22 cellular contexts compared by ENCODE assay signal in the genomic region with DNA sequence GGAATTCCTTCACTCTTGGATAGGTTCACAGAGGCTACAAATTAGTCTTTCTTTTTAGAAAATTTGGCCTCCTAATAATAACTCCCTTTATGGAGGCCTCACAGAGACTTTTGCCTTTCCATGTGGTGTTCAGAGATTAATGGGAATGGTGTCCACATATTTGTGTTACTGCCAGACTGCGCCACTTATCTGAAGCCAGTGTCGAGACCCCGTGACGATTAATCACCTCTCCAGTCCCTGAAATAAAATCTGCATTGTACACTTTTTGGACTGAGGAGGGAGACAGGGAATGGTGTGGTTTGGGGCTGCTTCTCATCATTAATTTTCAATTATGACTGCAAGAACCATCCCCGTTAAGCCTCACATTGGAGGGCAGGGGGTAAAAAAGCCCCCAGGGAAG.
DNase-seq lines count a peak whose midpoint lies in the region; ATAC-seq and TF ChIP-seq lines count a peak whose summit lies in the region.
"Had no signal": no experiment of that assay in that cellular context is flagged by ENCODE, and none has a peak within 500 bp of the region (broad histone marks: within the 10 kb centered on the region; RNA-seq: fewer than 3 reads in every experiment).

No MANE protein-coding gene starts in this region.

- H3K36me3 ChIP-seq in A673 (ENCODE audit: insufficient read depth, low read length, poor library complexity, severe bottlenecking), result no peaks in the 10 kb centered on the region
- no peaks in the 10 kb centered on the region for H3K36me3 ChIP-seq in CD8-positive, alpha-beta T cell (ENCODE audit: insufficient read depth, low read length)

- no peak for ATAC-seq in CD8-positive, alpha-beta T cell
- ATAC-seq: K562, Panc1 had no signal

- no peaks in the 10 kb centered on the region for H3K27me3 Mint-ChIP-seq in nephron progenitor cell (ENCODE audit: low read depth, poor library complexity)
- H3K27me3 Mint-ChIP-seq in CD8-positive, alpha-beta T cell (ENCODE audit: low read depth), result no peaks in the 10 kb centered on the region
- H3K27me3 Mint-ChIP-seq in activated naive CD8-positive, alpha-beta T cell treated with anti-CD3 and anti-CD28 coated beads for 36 hours, result no peaks in the 10 kb centered on the region

- no peaks in the 10 kb centered on the region for H3K9me3 ChIP-seq in A673 (ENCODE audit: low read depth, low read length, poor library complexity, severe bottlenecking)
- H3K9me3 ChIP-seq in CD8-positive, alpha-beta T cell (ENCODE audit: low read length), result no peaks in the 10 kb centered on the region
- H3K9me3 ChIP-seq: Caco-2 had no signal

- peak overlapping the region; percentile 89 for H3K27ac ChIP-seq in A673 (ENCODE audit: low read depth, low read length, poor library complexity, severe bottlenecking)
- no peak overlapping the region for H3K27ac ChIP-seq in CD8-positive, alpha-beta T cell (ENCODE audit: low read depth, low read length)

- in situ Hi-C loops in SK-MEL-5 (cut with HindIII; ENCODE audit: low pct_unique_long_range_greater_than_20kb, low sequenced_read_pairs), result no loop called here

- DNase-seq in A673 (ENCODE audit: low spot score) (no peak), SK-MEL-5 (ENCODE audit: low read depth, low spot score) (peak; percentile 81), fibroblast of pulmonary artery (ENCODE audit: low read depth) (peak; percentile 52), nephron progenitor cell (no peak), middle frontal gyrus (ENCODE audit: extremely low spot score, low spot score) (no peak), NCI-H1048 (lab: John Stamatoyannopoulos, UW) (no peak)
- DNase-seq in CD8-positive, alpha-beta T cell, result no peak
- no peak for DNase-seq in activated naive CD8-positive, alpha-beta T cell treated with anti-CD3 and anti-CD28 coated beads for 36 hours
- DNase-seq: ACHN, AML-193, Caco-2, GOT3, MV-4-11, NCI-H1436, NCI-H2029, NCI-H2171 treated with DMSO at 0.1 percent for 48 hours, NCI-H510A treated with DMSO at 0.1 percent for 48 hours, NCI-H82, SHP77 had no signal

- no peaks in the 10 kb centered on the region for H3K36me3 Mint-ChIP-seq in nephron progenitor cell (ENCODE audit: low read depth)
- no peaks in the 10 kb centered on the region for H3K36me3 Mint-ChIP-seq in CD8-positive, alpha-beta T cell
- H3K36me3 Mint-ChIP-seq in activated naive CD8-positive, alpha-beta T cell treated with anti-CD3 and anti-CD28 coated beads for 36 hours, result no peaks in the 10 kb centered on the region
- H3K36me3 Mint-ChIP-seq: CD14-positive monocyte had no signal

- H3K4me3 Mint-ChIP-seq in nephron progenitor cell, result no peak overlapping the region
- no peak overlapping the region for H3K4me3 Mint-ChIP-seq in CD8-positive, alpha-beta T cell
- no peak overlapping the region for H3K4me3 Mint-ChIP-seq in activated naive CD8-positive, alpha-beta T cell treated with anti-CD3 and anti-CD28 coated beads for 36 hours
- H3K4me3 Mint-ChIP-seq: CD14-positive monocyte had no signal

- peak overlapping the region; percentile 12 for H3K27ac Mint-ChIP-seq in nephron progenitor cell
- H3K27ac Mint-ChIP-seq in CD8-positive, alpha-beta T cell, result no peak overlapping the region
- H3K27ac Mint-ChIP-seq in activated naive CD8-positive, alpha-beta T cell treated with anti-CD3 and anti-CD28 coated beads for 36 hours, result no peak overlapping the region
- H3K27ac Mint-ChIP-seq: CD14-positive monocyte had no signal

- peaks cover 5% of the 10 kb centered on the region for H3K4me1 Mint-ChIP-seq in nephron progenitor cell
- H3K4me1 Mint-ChIP-seq in CD8-positive, alpha-beta T cell (ENCODE audit: low read depth), result no peaks in the 10 kb centered on the region
- H3K4me1 Mint-ChIP-seq in activated naive CD8-positive, alpha-beta T cell treated with anti-CD3 and anti-CD28 coated beads for 36 hours, result no peaks in the 10 kb centered on the region
- H3K4me1 Mint-ChIP-seq: CD14-positive monocyte had no signal

- intact Hi-C loops in A673 (cut with micrococcal nuclease; ENCODE audit: unreplicated experiment), result loop anchor here (5.0 kb wide), 3 partner anchors 142 to 492 kb away; no protein-coding TSS in a partner anchor
- intact Hi-C loops in CD8-positive, alpha-beta T cell (cut with DNase I, micrococcal nuclease), result no loop called here

- CTCF ChIA-PET in A673 (lab: Charles Lee), result no interaction called here
- CTCF ChIA-PET in CD8-positive, alpha-beta T cell (lab: Charles Lee), result no interaction called here

- TF ChIP-seq CTCF in A673 (conservative IDR thresholded peaks at IDR 0.05; ENCODE audit: low read depth, low read length) (no peak), fibroblast of pulmonary artery (IDR thresholded peaks at IDR 0.05; ENCODE audit: low read length, missing control alignments) (no peak), nephron progenitor cell (IDR thresholded peaks at IDR 0.05) (no peak)
- no peak for TF ChIP-seq CTCF in CD8-positive, alpha-beta T cell (IDR thresholded peaks at IDR 0.05)

- H3K4me3 ChIP-seq in A673 (ENCODE audit: low read depth, low read length, poor library complexity, severe bottlenecking) (no peak overlapping the region), fibroblast of pulmonary artery (replicated peaks; ENCODE audit: low read depth, low read length) (no peak overlapping the region)
- H3K4me3 ChIP-seq in CD8-positive, alpha-beta T cell (ENCODE audit: low read depth, low read length), result no peak overlapping the region
- H3K4me3 ChIP-seq: K562 had no signal

- POLR2A ChIA-PET in A673 (lab: Charles Lee; ENCODE audit: low non-redundant PET), result no interaction called here
- POLR2A ChIA-PET in CD8-positive, alpha-beta T cell (lab: Charles Lee), result no interaction called here

- H3K4me1 ChIP-seq in A673 (ENCODE audit: insufficient read depth, low read length, poor library complexity, severe bottlenecking), result peaks cover 43% of the 10 kb centered on the region
- no peaks in the 10 kb centered on the region for H3K4me1 ChIP-seq in CD8-positive, alpha-beta T cell (ENCODE audit: insufficient read depth, low read length)
- H3K4me1 ChIP-seq: Caco-2 had no signal

- no TSS peak for BruUV-seq in A673 (replicated peaks; lab: Mats Ljungman, UMichigan)

- no peaks in the 10 kb centered on the region for H3K27me3 ChIP-seq in A673 (replicated peaks; ENCODE audit: insufficient read depth, low read depth, low read length, poor library complexity)
- no peaks in the 10 kb centered on the region for H3K27me3 ChIP-seq in CD8-positive, alpha-beta T cell (ENCODE audit: insufficient read depth, low read length)

- H3K9me3 Mint-ChIP-seq in nephron progenitor cell, result no peaks in the 10 kb centered on the region
- no peaks in the 10 kb centered on the region for H3K9me3 Mint-ChIP-seq in CD8-positive, alpha-beta T cell
- H3K9me3 Mint-ChIP-seq in activated naive CD8-positive, alpha-beta T cell treated with anti-CD3 and anti-CD28 coated beads for 36 hours, result no peaks in the 10 kb centered on the region

Comparison
In these comparisons a context has a peak if more than half of its experiments do, and no peak if none do; other contexts are left out.
1. DNase-seq: peak in SK-MEL-5 (single experiment) and fibroblast of pulmonary artery (single experiment); none in A673 (single experiment), nephron progenitor cell (single experiment), middle frontal gyrus (single experiment), CD8-positive, alpha-beta T cell (0 of 7), NCI-H1048 (single experiment) and activated naive CD8-positive, alpha-beta T cell treated with anti-CD3 and anti-CD28 coated beads for 36 hours (single experiment).